ENCODE assay signal across 19 cellular contexts in the genomic region with DNA sequence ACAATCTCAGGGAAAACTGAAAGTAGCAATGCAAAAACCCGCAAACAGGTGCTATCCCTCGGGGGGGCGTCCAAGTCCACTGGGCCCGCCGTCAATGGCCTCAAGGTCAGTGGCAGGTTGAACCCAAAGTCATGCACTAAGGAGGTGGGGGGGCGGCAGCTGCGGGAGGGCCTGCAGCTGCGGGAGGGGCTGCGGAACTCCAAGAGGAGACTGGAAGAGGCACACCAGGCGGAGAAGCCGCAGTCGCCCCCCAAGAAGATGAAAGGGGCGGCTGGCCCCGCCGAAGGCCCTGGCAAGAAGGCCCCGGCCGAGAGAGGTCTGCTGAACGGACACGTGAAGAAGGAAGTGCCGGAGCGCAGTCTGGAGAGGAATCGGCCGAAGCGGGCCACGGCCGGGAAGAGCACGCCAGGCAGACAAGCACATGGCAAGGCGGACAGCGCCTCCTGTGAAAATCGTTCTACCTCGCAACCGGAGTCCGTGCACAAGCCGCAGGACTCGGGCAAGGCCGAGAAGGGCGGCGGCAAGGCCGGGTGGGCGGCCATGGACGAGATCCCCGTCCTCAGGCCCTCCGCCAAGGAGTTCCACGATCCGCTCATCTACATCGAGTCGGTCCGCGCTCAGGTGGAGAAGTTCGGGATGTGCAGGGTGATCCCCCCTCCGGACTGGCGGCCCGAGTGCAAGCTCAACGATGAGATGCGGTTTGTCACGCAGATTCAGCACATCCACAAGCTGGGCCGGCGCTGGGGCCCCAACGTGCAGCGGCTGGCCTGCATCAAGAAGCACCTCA.
"Had no signal": no experiment of that assay in that cellular context is flagged by ENCODE, and none has a peak within 500 bp of the region (broad histone marks: within the 10 kb centered on the region; RNA-seq: fewer than 3 reads in every experiment).

No MANE protein-coding gene starts in this region.

- H3K27me3 ChIP-seq: sigmoid colon, upper lobe of right lung had no signal

- H3K9me3 ChIP-seq: mucosa of descending colon, prostate gland, sigmoid colon, SK-N-SH, upper lobe of right lung had no signal

- ATAC-seq: activated naive CD8-positive, alpha-beta T cell treated with anti-CD3 and anti-CD28 coated beads, Interleukin-2, amount 50 U/mL, for 24 hours; effector memory CD8-positive, alpha-beta T cell; mucosa of descending colon; naive thymus-derived CD8-positive, alpha-beta T cell; upper lobe of right lung had no signal

- H3K4me3 ChIP-seq: mucosa of descending colon, prostate gland, sigmoid colon, upper lobe of right lung had no signal

- DNase-seq: activated CD4-positive, alpha-beta T cell treated with anti-CD3 and anti-CD28 coated beads for 48 hours; activated naive CD4-positive, alpha-beta T cell treated with Interleukin-2 at 50 U/mL for 16 hours; activated naive CD8-positive, alpha-beta T cell treated with anti-CD3 and anti-CD28 coated beads, Interleukin-2, amount 50 U/mL, for 24 hours; central memory CD4-positive, alpha-beta T cell; effector memory CD8-positive, alpha-beta T cell; erythroblast; hypothalamus; naive thymus-derived CD8-positive, alpha-beta T cell; nucleus accumbens; sigmoid colon; SK-N-SH; stimulated activated CD4-positive, alpha-beta T cell treated with anti-CD3 and anti-CD28 coated beads, Interleukin-12 subunit alpha, Interleukin-12 subunit beta, amount 100 ng/mL, for 4 hours; stimulated activated naive CD4-positive, alpha-beta T cell treated with Interleukin-2 at 50 U/mL for 16 hours; T-helper 1 cell; upper lobe of right lung had no signal

- H3K36me3 ChIP-seq: prostate gland had no signal

- FAIRE-seq: astrocyte had no signal

- H3K27ac Mint-ChIP-seq: activated naive CD8-positive, alpha-beta T cell treated with anti-CD3 and anti-CD28 coated beads, Interleukin-2, amount 50 U/mL, for 24 hours had no signal

- H3K4me1 ChIP-seq: prostate gland had no signal

- H3K27me3 Mint-ChIP-seq: activated naive CD8-positive, alpha-beta T cell treated with anti-CD3 and anti-CD28 coated beads, Interleukin-2, amount 50 U/mL, for 24 hours; effector memory CD8-positive, alpha-beta T cell; naive thymus-derived CD8-positive, alpha-beta T cell had no signal

- H3K4me3 Mint-ChIP-seq: activated naive CD8-positive, alpha-beta T cell treated with anti-CD3 and anti-CD28 coated beads, Interleukin-2, amount 50 U/mL, for 24 hours; effector memory CD8-positive, alpha-beta T cell; naive thymus-derived CD8-positive, alpha-beta T cell had no signal

- H3K9me3 Mint-ChIP-seq: activated naive CD8-positive, alpha-beta T cell treated with anti-CD3 and anti-CD28 coated beads, Interleukin-2, amount 50 U/mL, for 24 hours; effector memory CD8-positive, alpha-beta T cell; naive thymus-derived CD8-positive, alpha-beta T cell had no signal

- H3K27ac ChIP-seq: prostate gland, sigmoid colon, upper lobe of right lung, VCaP had no signal

- H3K9ac ChIP-seq: SK-N-SH had no signal

- H3K4me2 ChIP-seq: SK-N-SH had no signal
